ENCODE assay signal across 13 cellular contexts in the genomic region with DNA sequence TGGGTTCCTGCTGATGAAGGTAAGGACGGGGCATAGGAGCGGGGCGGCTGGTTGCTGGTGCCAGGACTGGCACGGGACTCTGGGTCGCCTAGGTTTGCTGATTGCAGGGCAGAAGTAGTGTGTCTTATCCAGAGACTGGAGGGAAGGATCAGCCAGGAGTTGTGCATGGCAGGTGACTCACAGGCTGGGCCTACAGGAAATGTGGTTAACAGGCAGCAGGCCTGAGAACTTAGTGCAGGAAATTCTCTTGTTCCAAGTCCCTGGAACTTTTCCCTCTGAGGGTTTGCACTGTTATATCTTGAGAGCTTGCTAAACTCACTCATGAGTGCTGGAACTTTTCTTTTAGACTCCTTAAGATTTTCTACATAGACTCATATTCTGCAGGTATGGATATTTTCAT.
A peak's percentile ranks its signal among the peaks of the same experiment; 100 is the strongest.
DNase-seq lines count a peak whose midpoint lies in the region; ATAC-seq and TF ChIP-seq lines count a peak whose summit lies in the region.
"Had no signal": no experiment of that assay in that cellular context is flagged by ENCODE, and none has a peak within 500 bp of the region (broad histone marks: within the 10 kb centered on the region; RNA-seq: fewer than 3 reads in every experiment).

No MANE protein-coding gene starts in this region.

- no peak overlapping the region for H2AK5ac ChIP-seq in IMR-90 (ENCODE audit: low read depth, low read length)

- no peak overlapping the region for H2BK20ac ChIP-seq in IMR-90 (ENCODE audit: low read depth, low read length)

- no peak overlapping the region for H2BK15ac ChIP-seq in IMR-90 (ENCODE audit: low read depth, low read length)

- ATAC-seq in IMR-90 (ENCODE audit: low read depth) = peak; percentile 70
- ATAC-seq in activated naive CD4-positive, alpha-beta T cell treated with anti-CD3 and anti-CD28 coated beads, Interleukin-2, amount 50 U/mL, for 72 hours = no peak
- ATAC-seq: activated T-cell treated with anti-CD3 and anti-CD28 coated beads, Interleukin-2, amount 50 U/mL, for 72 hours; left ventricle myocardium superior had no signal

- peak; percentile 73 for DNase-seq in AG09309 (ENCODE audit: low read depth)
- peak; percentile 96 for DNase-seq in IMR-90
- peak; percentile 90 for DNase-seq in astrocyte of the cerebellum (ENCODE audit: low read depth)
- peak; percentile 89 for DNase-seq in islet precursor cell
- DNase-seq in RPMI8226 = no peak
- no peak for DNase-seq in NCI-H526 treated with DMSO at 0.1 percent for 48 hours (lab: John Stamatoyannopoulos, UW)
- no peak for DNase-seq in activated naive CD4-positive, alpha-beta T cell treated with anti-CD3 and anti-CD28 coated beads, Interleukin-2, amount 50 U/mL, for 72 hours (ENCODE audit: low spot score in 2 of 2)
- no peak for DNase-seq in GM13977 (ENCODE audit: low spot score)
- DNase-seq: activated T-cell treated with anti-CD3 and anti-CD28 coated beads, Interleukin-2, amount 50 U/mL, for 72 hours; left ventricle myocardium superior; NCI-H345 had no signal

- H3K4me1 ChIP-seq in IMR-90 (ENCODE audit: control insufficient read depth, insufficient read depth, low read length) = peaks cover 7% of the 10 kb centered on the region

- CTCF ChIA-PET in IMR-90 (lab: Yijun Ruan, JAX) = no interaction called here

- no peak overlapping the region for H3K23ac ChIP-seq in IMR-90 (ENCODE audit: low read depth, low read length)

- peak overlapping the region; percentile 28 for H3K4ac ChIP-seq in IMR-90 (ENCODE audit: low read depth, low read length)

- in situ Hi-C loops in IMR-90 (cut with MboI; ENCODE audit: low sequenced_read_pairs) (no loop called here), astrocyte of the cerebellum (cut with HindIII; ENCODE audit: low sequenced_read_pairs) (loop anchor here (5.0 kb wide), 1 partner anchor 38 kb away; no protein-coding TSS in a partner anchor), GM13977 (cut with MboI; ENCODE audit: low pct_unique_long_range_greater_than_20kb, low sequenced_read_pairs, unreplicated experiment) (no loop called here)

- no peak for TF ChIP-seq POLR2A in IMR-90 (IDR thresholded peaks at IDR 0.05; ENCODE audit: low read depth, low read length)

- H4K8ac ChIP-seq in IMR-90 (ENCODE audit: low read depth in 2 of 2, low read length in 2 of 2) = 0 out of 4 replicates have a peak overlapping the region, but pooled peaks of 1 of the 2 experiments have one; percentile 29

- no peaks in the 10 kb centered on the region for H3K27me3 ChIP-seq in IMR-90 (ENCODE audit: control insufficient read depth, insufficient read depth, low read length)

- H3K9ac ChIP-seq in IMR-90 (ENCODE audit: low read depth, low read length) = no peak overlapping the region

- H4K5ac ChIP-seq in IMR-90 (ENCODE audit: low read depth, low read length) = no peak overlapping the region

- H2BK5ac ChIP-seq in IMR-90 (ENCODE audit: low read depth, low read length, poor library complexity, severe bottlenecking) = peak overlapping the region; percentile 52

- H4K91ac ChIP-seq in IMR-90 (ENCODE audit: insufficient read depth, low read depth, low read length) = no peak overlapping the region

- no peak for TF ChIP-seq CTCF in AG09309 (IDR thresholded peaks at IDR 0.05; ENCODE audit: control insufficient read depth, insufficient read depth, low read depth, low read length, missing control alignments)
- no peak for TF ChIP-seq CTCF in IMR-90 (conservative IDR thresholded peaks at IDR 0.05; ENCODE audit: low read depth, low read length)
- TF ChIP-seq CTCF in astrocyte of the cerebellum (IDR thresholded peaks at IDR 0.05; ENCODE audit: low read depth, low read length, missing control alignments) = no peak
- TF ChIP-seq CTCF in GM13977 (IDR thresholded peaks at IDR 0.05; ENCODE audit: extremely low read depth, insufficient read depth, missing control alignments) = no peak

- H3K14ac ChIP-seq in IMR-90 (replicated peaks; ENCODE audit: low read depth, low read length) = no peak overlapping the region

- no peak overlapping the region for H3K4me2 ChIP-seq in IMR-90 (ENCODE audit: low read depth, low read length)

- peak overlapping the region; percentile 46; the same call in 1 of the 2 replicates for H2BK120ac ChIP-seq in IMR-90 (ENCODE audit: low read depth, low read length)

- H3K9me1 ChIP-seq in IMR-90 (ENCODE audit: insufficient read depth, low read length) = no peaks in the 10 kb centered on the region

- intact Hi-C loops in IMR-90 (cut with micrococcal nuclease) = no loop called here

- no peaks in the 10 kb centered on the region for H3K9me3 Mint-ChIP-seq in activated naive CD4-positive, alpha-beta T cell treated with anti-CD3 and anti-CD28 coated beads, Interleukin-2, amount 50 U/mL, for 72 hours
- H3K9me3 Mint-ChIP-seq: activated T-cell treated with anti-CD3 and anti-CD28 coated beads, Interleukin-2, amount 50 U/mL, for 72 hours; T-helper 2 cell treated with Interferon-gamma antibody and Interleukin-4, amounts not matched to agents 5 μg/mL and 100 μg/mL, for 36 hours had no signal

- H3K9me3 ChIP-seq in IMR-90 (ENCODE audit: control insufficient read depth, insufficient read depth, low read length) = no peaks in the 10 kb centered on the region
- H3K9me3 ChIP-seq: right atrium auricular region had no signal

- POLR2A ChIA-PET in IMR-90 (lab: Charles Lee; ENCODE audit: unreplicated experiment) = no interaction called here

- H4K20me1 ChIP-seq in IMR-90 (ENCODE audit: insufficient read depth, low read length) = no peaks in the 10 kb centered on the region

- H3K27ac ChIP-seq in IMR-90 (ENCODE audit: insufficient read depth, low read length) = no peak overlapping the region
- H3K27ac ChIP-seq: right atrium auricular region had no signal

- H3K36me3 Mint-ChIP-seq in activated naive CD4-positive, alpha-beta T cell treated with anti-CD3 and anti-CD28 coated beads, Interleukin-2, amount 50 U/mL, for 72 hours = no peaks in the 10 kb centered on the region

- no peak overlapping the region for H3K4me3 ChIP-seq in AG09309 (ENCODE audit: control insufficient read depth, low read depth, low read length)
- H3K4me3 ChIP-seq in IMR-90 (ENCODE audit: insufficient read depth, low read depth, low read length) = no peak overlapping the region
- H3K4me3 ChIP-seq in astrocyte of the cerebellum (ENCODE audit: low read depth, low read length) = no peak overlapping the region
- H3K4me3 ChIP-seq: right atrium auricular region had no signal

- H2AFZ ChIP-seq in IMR-90 (replicated peaks; ENCODE audit: low read length, poor library complexity) = peak overlapping the region; percentile 66

- H3K18ac ChIP-seq in IMR-90 (ENCODE audit: low read depth, low read length) = no peak overlapping the region

- 0 out of 2 replicates have a peak, but pooled peaks have one; percentile 3 for TF ChIP-seq RAD21 in IMR-90 (IDR thresholded peaks at IDR 0.05; ENCODE audit: low read length)

- no peak overlapping the region for H2AK9ac ChIP-seq in IMR-90 (replicated peaks; ENCODE audit: low read depth, low read length, poor library complexity)

- BruUV-seq in IMR-90 (replicated peaks; lab: Mats Ljungman, UMichigan) = no TSS peak

- no peak overlapping the region for H3K56ac ChIP-seq in IMR-90 (ENCODE audit: extremely low read depth, insufficient read depth, low read length)

- no peak overlapping the region for H3K27ac Mint-ChIP-seq in activated naive CD4-positive, alpha-beta T cell treated with anti-CD3 and anti-CD28 coated beads, Interleukin-2, amount 50 U/mL, for 72 hours
- H3K27ac Mint-ChIP-seq: activated T-cell treated with anti-CD3 and anti-CD28 coated beads, Interleukin-2, amount 50 U/mL, for 72 hours; T-helper 2 cell treated with Interferon-gamma antibody and Interleukin-4, amounts not matched to agents 5 μg/mL and 100 μg/mL, for 36 hours had no signal

- WGBS in IMR-90 (ENCODE audit: extremely low coverage in 2 of 2, insufficient read length in 1 of 2), 2 experiments = 56% methylated on average over 5 of the region's 5 CpGs; no CpG with 5 or more reads in 1 of the 2 experiments

- dilution Hi-C loops in IMR-90 (cut with HindIII; ENCODE audit: low sequenced_read_pairs, unreplicated experiment) = no loop called here

- no peaks in the 10 kb centered on the region for H3K36me3 ChIP-seq in IMR-90 (ENCODE audit: control insufficient read depth, insufficient read depth, low read length)
- H3K36me3 ChIP-seq: right atrium auricular region had no signal

- peaks cover 0 to 9% of the 10 kb centered on the region in 2 experiments; a peak in 2 of 4 replicates for H3K79me1 ChIP-seq in IMR-90 (ENCODE audit: low read depth in 1 of 2, low read length in 2 of 2)

TF ChIP-seq in IMR-90, 13 proteins besides CTCF, POLR2A, EP300 and RAD21 (continues in another document):
- TF ChIP-seq, protein P1, sequence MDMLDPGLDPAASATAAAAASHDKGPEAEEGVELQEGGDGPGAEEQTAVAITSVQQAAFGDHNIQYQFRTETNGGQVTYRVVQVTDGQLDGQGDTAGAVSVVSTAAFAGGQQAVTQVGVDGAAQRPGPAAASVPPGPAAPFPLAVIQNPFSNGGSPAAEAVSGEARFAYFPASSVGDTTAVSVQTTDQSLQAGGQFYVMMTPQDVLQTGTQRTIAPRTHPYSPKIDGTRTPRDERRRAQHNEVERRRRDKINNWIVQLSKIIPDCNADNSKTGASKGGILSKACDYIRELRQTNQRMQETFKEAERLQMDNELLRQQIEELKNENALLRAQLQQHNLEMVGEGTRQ (IDR thresholded peaks at IDR 0.05; ENCODE audit: low read depth, low read length) = no peak
- TF ChIP-seq MXI1 (IDR thresholded peaks at IDR 0.05; ENCODE audit: borderline replicate concordance, low read depth, low read length) (no peak), CEBPB (IDR thresholded peaks at IDR 0.05; ENCODE audit: low read depth, low read length) (no peak), CHD1 (IDR thresholded peaks at IDR 0.05; ENCODE audit: low read depth, low read length) (no peak), MAZ (IDR thresholded peaks at IDR 0.05; ENCODE audit: borderline replicate concordance, low read depth, low read length) (no peak), RFX5 (IDR thresholded peaks at IDR 0.05; ENCODE audit: low read depth, low read length) (no peak), NFE2L2 (IDR thresholded peaks at IDR 0.05; ENCODE audit: low read depth, low read length) (no peak), SMC3 (IDR thresholded peaks at IDR 0.05; ENCODE audit: low read depth, low read length) (no peak), BHLHE40 (IDR thresholded peaks at IDR 0.05; ENCODE audit: low read depth, low read length) (peak; percentile 73), MAFK (IDR thresholded peaks at IDR 0.05; ENCODE audit: low read depth, low read length) (no peak)
- TF ChIP-seq, protein P2, sequence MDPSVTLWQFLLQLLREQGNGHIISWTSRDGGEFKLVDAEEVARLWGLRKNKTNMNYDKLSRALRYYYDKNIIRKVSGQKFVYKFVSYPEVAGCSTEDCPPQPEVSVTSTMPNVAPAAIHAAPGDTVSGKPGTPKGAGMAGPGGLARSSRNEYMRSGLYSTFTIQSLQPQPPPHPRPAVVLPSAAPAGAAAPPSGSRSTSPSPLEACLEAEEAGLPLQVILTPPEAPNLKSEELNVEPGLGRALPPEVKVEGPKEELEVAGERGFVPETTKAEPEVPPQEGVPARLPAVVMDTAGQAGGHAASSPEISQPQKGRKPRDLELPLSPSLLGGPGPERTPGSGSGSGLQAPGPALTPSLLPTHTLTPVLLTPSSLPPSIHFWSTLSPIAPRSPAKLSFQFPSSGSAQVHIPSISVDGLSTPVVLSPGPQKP (IDR thresholded peaks at IDR 0.05; ENCODE audit: borderline replicate concordance, low read depth, low read length) = no peak

Comparison
In these comparisons a context has a peak if more than half of its experiments do, and no peak if none do; other contexts are left out.
1. DNase-seq: peak in AG09309 (single experiment), IMR-90 (single experiment), astrocyte of the cerebellum (single experiment) and islet precursor cell (single experiment); none in RPMI8226 (single experiment), NCI-H526 treated with DMSO at 0.1 percent for 48 hours (single experiment), activated naive CD4-positive, alpha-beta T cell treated with anti-CD3 and anti-CD28 coated beads, Interleukin-2, amount 50 U/mL, for 72 hours (0 of 2) and GM13977 (single experiment).